Comparison of ENCODE assay signal across 33 cellular contexts in genomic region chr7:93977551-93977950, GRCh38. TPM values are rescaled to one million over a fixed set of nuclear protein-coding genes. Genes with fewer than 3 reads are reported as not detected.
"Had no signal": no experiment of that assay in that cellular context is flagged by ENCODE, and none has a peak within 500 bp of the region (broad histone marks: within the 10 kb centered on the region; RNA-seq: fewer than 3 reads in every experiment).

No MANE protein-coding gene starts in this region.

- H3K27me3 ChIP-seq: adrenal gland, body of pancreas, breast epithelium, MG63 had no signal

- H3K27me3 Mint-ChIP-seq: activated CD8-positive, alpha-beta T cell treated with anti-CD3 and anti-CD28 coated beads for 36 hours; activated T-helper 17 cell treated with anti-CD3 and anti-CD28 coated beads, Interleukin-2, amount 50 U/mL, for 72 hours had no signal

- H3K27ac Mint-ChIP-seq: activated CD4-positive, alpha-beta T cell treated with anti-CD3 and anti-CD28 coated beads, Interleukin-2, amount 10 ng/mL, durations not matched to agents 24 days and 14 days; activated CD8-positive, alpha-beta T cell treated with anti-CD3 and anti-CD28 coated beads for 36 hours; activated naive CD4-positive, alpha-beta T cell treated with anti-CD3 and anti-CD28 coated beads, Interleukin-2, amount 50 U/mL, for 72 hours; activated T-cell treated with anti-CD3 and anti-CD28 coated beads, Interleukin-2, amount 50 U/mL, for 72 hours; activated T-helper 17 cell treated with anti-CD3 and anti-CD28 coated beads, Interleukin-2, amount 50 U/mL, for 72 hours; T-helper 1 cell treated with Interleukin-12 subunit alpha and Interleukin-12 subunit beta and Interleukin-4 antibody, amounts not matched to agents 30 μg/mL and 1 μg/mL, for 36 hours; T-helper 2 cell treated with Interferon-gamma antibody and Interleukin-4, amounts not matched to agents 5 μg/mL and 100 μg/mL, for 36 hours had no signal

- H3K9me3 ChIP-seq: adrenal gland, body of pancreas, breast epithelium, MG63 had no signal

- H3K36me3 ChIP-seq: adrenal gland, breast epithelium, MG63 had no signal

- H3K27ac ChIP-seq: adrenal gland, body of pancreas, breast epithelium, RWPE1 had no signal

- ATAC-seq: activated CD8-positive, alpha-beta T cell treated with anti-CD3 and anti-CD28 coated beads for 36 hours; activated naive CD4-positive, alpha-beta T cell treated with anti-CD3 and anti-CD28 coated beads, Interleukin-2, amount 50 U/mL, for 72 hours; activated T-cell treated with anti-CD3 and anti-CD28 coated beads, Interleukin-2, amount 50 U/mL, for 72 hours; activated T-helper 17 cell treated with anti-CD3 and anti-CD28 coated beads, Interleukin-2, amount 50 U/mL, for 72 hours; body of pancreas; PC-3; Right ventricle myocardium inferior had no signal

- H3K4me3 ChIP-seq: adrenal gland, body of pancreas, breast epithelium, MG63 had no signal

- FAIRE-seq: astrocyte, RCC 7860, TTC549 had no signal

- DNase-seq: activated CD4-positive, alpha-beta T cell treated with anti-CD3 and anti-CD28 coated beads, Interleukin-2, amount 10 ng/mL, durations not matched to agents 24 days and 14 days; activated CD4-positive, alpha-beta T cell treated with anti-CD3 and anti-CD28 coated beads, Interleukin-2, amount 50 U/mL, for 4 hours; activated CD8-positive, alpha-beta T cell treated with anti-CD3 and anti-CD28 coated beads for 36 hours; activated effector memory CD4-positive, alpha-beta T cell treated with anti-CD3 and anti-CD28 coated beads, Interleukin-2, amount 50 U/mL, for 16 hours; activated naive CD4-positive, alpha-beta T cell treated with Interleukin-2 at 50 U/mL for 16 hours; activated T-cell treated with anti-CD3 and anti-CD28 coated beads, Interleukin-2, amount 50 U/mL, for 1 hour; activated T-cell treated with anti-CD3 and anti-CD28 coated beads, Interleukin-2, amount 50 U/mL, for 72 hours; adrenal gland; body of pancreas; Karpas-422; MG63; NCI-H1048; NCI-H1105 treated with DMSO at 0.1 percent for 48 hours; NCI-H1436; NCI-H1694; NCI-H1930; NCI-H2081 treated with DMSO at 0.1 percent for 48 hours; NCI-H226; NCI-H446 treated with DMSO at 0.1 percent for 48 hours; NCI-H774; PC-3; SIG-M5 had no signal

- H3K4me3 Mint-ChIP-seq: activated CD4-positive, alpha-beta T cell treated with anti-CD3 and anti-CD28 coated beads, Interleukin-2, amount 10 ng/mL, durations not matched to agents 24 days and 14 days; activated CD8-positive, alpha-beta T cell treated with anti-CD3 and anti-CD28 coated beads for 36 hours; activated T-cell treated with anti-CD3 and anti-CD28 coated beads, Interleukin-2, amount 50 U/mL, for 72 hours; activated T-helper 17 cell treated with anti-CD3 and anti-CD28 coated beads, Interleukin-2, amount 50 U/mL, for 72 hours; T-helper 1 cell treated with Interleukin-12 subunit alpha and Interleukin-12 subunit beta and Interleukin-4 antibody, amounts not matched to agents 30 μg/mL and 1 μg/mL, for 36 hours; T-helper 2 cell treated with Interferon-gamma antibody and Interleukin-4, amounts not matched to agents 5 μg/mL and 100 μg/mL, for 36 hours had no signal

- H3K36me3 Mint-ChIP-seq: activated naive CD4-positive, alpha-beta T cell treated with anti-CD3 and anti-CD28 coated beads, Interleukin-2, amount 50 U/mL, for 72 hours had no signal

- H3K9me3 Mint-ChIP-seq: activated CD4-positive, alpha-beta T cell treated with anti-CD3 and anti-CD28 coated beads, Interleukin-2, amount 10 ng/mL, durations not matched to agents 24 days and 14 days; activated CD8-positive, alpha-beta T cell treated with anti-CD3 and anti-CD28 coated beads for 36 hours; activated naive CD4-positive, alpha-beta T cell treated with anti-CD3 and anti-CD28 coated beads, Interleukin-2, amount 50 U/mL, for 72 hours; activated T-cell treated with anti-CD3 and anti-CD28 coated beads, Interleukin-2, amount 50 U/mL, for 72 hours; activated T-helper 17 cell treated with anti-CD3 and anti-CD28 coated beads, Interleukin-2, amount 50 U/mL, for 72 hours; T-helper 1 cell treated with Interleukin-12 subunit alpha and Interleukin-12 subunit beta and Interleukin-4 antibody, amounts not matched to agents 30 μg/mL and 1 μg/mL, for 36 hours; T-helper 2 cell treated with Interferon-gamma antibody and Interleukin-4, amounts not matched to agents 5 μg/mL and 100 μg/mL, for 36 hours had no signal

- H3K4me1 ChIP-seq: adrenal gland, body of pancreas, breast epithelium had no signal

RNA-seq across cellular contexts. Expression of gene GNG11, which starts 56.0 kb away (rescaled TPM):
- total RNA-seq: activated CD4-positive, alpha-beta T cell treated with anti-CD3 and anti-CD28 coated beads, Interleukin-2, amount 10 ng/mL, durations not matched to agents 24 days and 14 days; activated CD8-positive, alpha-beta memory T cell treated with anti-CD3 and anti-CD28 coated beads for 36 hours; activated CD8-positive, alpha-beta T cell treated with anti-CD3 and anti-CD28 coated beads for 36 hours; activated naive CD4-positive, alpha-beta T cell treated with anti-CD3 and anti-CD28 coated beads, Interleukin-2, amount 50 U/mL, for 72 hours; activated T-cell treated with anti-CD3 and anti-CD28 coated beads, Interleukin-2, amount 50 U/mL, for 72 hours; activated T-helper 17 cell treated with anti-CD3 and anti-CD28 coated beads, Interleukin-2, amount 50 U/mL, for 72 hours had no signal
